27 cellular contexts compared by ENCODE assay signal in genomic region chr12:10115890-10116289, GRCh38. TPM values are rescaled to one million over a fixed set of nuclear protein-coding genes. Genes with fewer than 3 reads are reported as not detected.
"Had no signal": no experiment of that assay in that cellular context is flagged by ENCODE, and none has a peak within 500 bp of the region (broad histone marks: within the 10 kb centered on the region; RNA-seq: fewer than 3 reads in every experiment).

No MANE protein-coding gene starts in this region.

- H3K36me3 Mint-ChIP-seq: memory B cell, natural killer cell had no signal

- H3K27ac Mint-ChIP-seq: endodermal cell; memory B cell; natural killer cell; stimulated activated naive B cell treated with anti-CD40 and anti-IgM and Interleukin-4, amounts not matched to agents 10 μg/mL and 1 μg/mL and 100 μg/mL, for 72 hours; stimulated activated naive CD8-positive, alpha-beta T cell treated with anti-CD3 and anti-CD28 coated beads, Interleukin-15, Interleukin-2, amounts not matched to agents 100 ng/mL and 50 ng/mL, for 24 hours had no signal

- H3K27ac ChIP-seq: colonic mucosa, esophagus squamous epithelium, gastrocnemius medialis, parathyroid adenoma, psoas muscle, skin epidermis, spleen, thoracic aorta, tibial nerve, upper lobe of right lung, vagina had no signal

- ATAC-seq: gastrocnemius medialis; natural killer cell; psoas muscle; right cardiac atrium; stimulated activated naive B cell treated with anti-CD40 and anti-IgM and Interleukin-4, amounts not matched to agents 10 μg/mL and 1 μg/mL and 100 μg/mL, for 72 hours; upper lobe of right lung had no signal

- H3K9me3 Mint-ChIP-seq: natural killer cell, neural crest cell had no signal

- H3K9me3 ChIP-seq: colonic mucosa, esophagus squamous epithelium, gastrocnemius medialis, psoas muscle, thoracic aorta, upper lobe of right lung, vagina had no signal

- DNase-seq: colonic mucosa; effector CD8-positive, alpha-beta T cell; endodermal cell; esophagus squamous epithelium; gastrocnemius medialis; head of caudate nucleus; natural killer cell; psoas muscle; right cardiac atrium; spleen; stimulated activated CD4-positive, alpha-beta T cell treated with anti-CD3 and anti-CD28 coated beads, Interleukin-4, amount 100 ng/mL, for 4 hours; stimulated activated naive B cell treated with anti-CD40 and anti-IgM and Interleukin-4, amounts not matched to agents 10 μg/mL and 1 μg/mL and 100 μg/mL, for 72 hours; upper lobe of right lung had no signal

- H3K27me3 ChIP-seq: colonic mucosa, esophagus squamous epithelium, gastrocnemius medialis, spleen, tibial nerve, upper lobe of right lung, vagina had no signal

- H3K27me3 Mint-ChIP-seq: dendritic cell treated with granulocyte-macrophage colony-stimulating factor and Interleukin-4, amounts not matched to agents 40 ng/mL and 50 ng/mL, for 4 days; stimulated activated naive CD8-positive, alpha-beta T cell treated with anti-CD3 and anti-CD28 coated beads, Interleukin-15, Interleukin-2, amounts not matched to agents 100 ng/mL and 50 ng/mL, for 24 hours had no signal

- H3K4me3 Mint-ChIP-seq: dendritic cell treated with granulocyte-macrophage colony-stimulating factor and Interleukin-4, amounts not matched to agents 40 ng/mL and 50 ng/mL, for 4 days; endodermal cell; memory B cell; natural killer cell; neural crest cell; stimulated activated naive B cell treated with anti-CD40 and anti-IgM and Interleukin-4, amounts not matched to agents 10 μg/mL and 1 μg/mL and 100 μg/mL, for 72 hours; stimulated activated naive CD8-positive, alpha-beta T cell treated with anti-CD3 and anti-CD28 coated beads, Interleukin-15, Interleukin-2, amounts not matched to agents 100 ng/mL and 50 ng/mL, for 24 hours had no signal

- H3K4me1 Mint-ChIP-seq: endodermal cell, natural killer cell, neural crest cell had no signal

- H3K4me1 ChIP-seq: colonic mucosa, esophagus squamous epithelium, gastrocnemius medialis, parathyroid adenoma, psoas muscle, tibial nerve, upper lobe of right lung, vagina had no signal

- H3K4me3 ChIP-seq: colonic mucosa, esophagus squamous epithelium, gastrocnemius medialis, lung, psoas muscle, skin epidermis, spleen, thoracic aorta, tibial nerve, upper lobe of right lung, vagina had no signal

- H3K36me3 ChIP-seq: colonic mucosa, esophagus squamous epithelium, gastrocnemius medialis, thoracic aorta, tibial nerve, upper lobe of right lung, vagina had no signal

RNA-seq across cellular contexts. Expression of gene CLEC7A, which starts 14.1 kb away (rescaled TPM):
- total RNA-seq: chondrocyte, endodermal cell, epithelial cell of proximal tubule, neural crest cell had no signal

RNA-seq across cellular contexts. Expression of gene CLEC1A, which starts 17.1 kb away (rescaled TPM):
- total RNA-seq: chondrocyte, endodermal cell, epithelial cell of proximal tubule, natural killer cell, neural crest cell, osteoblast, renal cortical epithelial cell had no signal

RNA-seq across cellular contexts. Expression of gene OLR1, which starts 56.0 kb away (rescaled TPM):
- total RNA-seq: chondrocyte, epithelial cell of proximal tubule, neural crest cell, vagina had no signal
